In the genomic region with DNA sequence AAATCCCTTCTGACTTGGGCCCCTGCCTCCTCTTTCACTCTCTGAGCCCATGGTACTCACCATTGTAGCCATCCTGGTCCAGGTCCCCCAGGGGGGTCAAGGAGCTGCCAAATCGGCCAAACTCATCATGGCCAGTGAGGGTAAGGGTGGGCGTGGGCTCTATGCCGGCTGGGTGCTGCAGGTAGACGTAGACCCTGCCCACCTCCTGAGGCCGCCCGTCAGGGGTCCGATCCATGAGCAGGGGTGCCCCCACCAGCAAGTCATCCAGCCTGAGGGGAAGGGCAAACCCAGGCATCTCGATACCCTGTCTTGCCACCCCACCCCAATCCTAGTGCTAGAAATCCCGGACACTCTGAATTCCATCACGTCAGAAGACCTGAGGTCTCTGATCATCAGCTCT, we compare ENCODE assay signal across 1 cellular context.
TF ChIP-seq lines count a peak whose summit lies in the region.

No MANE protein-coding gene starts in this region.

TF ChIP-seq in GM12891, 5 proteins besides CTCF, POLR2A, EP300 and RAD21:
- TF ChIP-seq TAF1 (IDR thresholded peaks at IDR 0.05; ENCODE audit: low read depth, low read length), result no peak
- no peak for TF ChIP-seq POU2F2 (IDR thresholded peaks at IDR 0.05; ENCODE audit: low read depth, low read length)
- no peak for TF ChIP-seq POLR2AphosphoS5 (IDR thresholded peaks at IDR 0.05; ENCODE audit: low read depth, low read length)
- TF ChIP-seq SPI1 (IDR thresholded peaks at IDR 0.05; ENCODE audit: low read depth, low read length), result no peak
- no peak for TF ChIP-seq PAX5 (IDR thresholded peaks at IDR 0.05; ENCODE audit: insufficient read depth, low read length, severe bottlenecking)
TF ChIP-seq in GM12891: peak in this region for 0.
